13 cellular contexts compared by ENCODE assay signal in genomic region chrX:48466696-48467095, GRCh38. TPM values are rescaled to one million over a fixed set of nuclear protein-coding genes. Genes with fewer than 3 reads are reported as not detected.
DNase-seq lines count a peak whose midpoint lies in the region; ATAC-seq, FAIRE-seq and TF ChIP-seq lines count a peak whose summit lies in the region.
"Had no signal": no experiment of that assay in that cellular context is flagged by ENCODE, and none has a peak within 500 bp of the region (broad histone marks: within the 10 kb centered on the region; RNA-seq: fewer than 3 reads in every experiment).

No MANE protein-coding gene starts in this region.

- no peak for TF ChIP-seq RAD21 in HepG2 (CRISPR knock-in tag; IDR thresholded peaks at IDR 0.05)

- peak overlapping the region; percentile 96 for H3K4me2 ChIP-seq in HepG2 (ENCODE audit: low read depth, low read length)

- H2AFZ ChIP-seq in ACC112 (ENCODE audit: low read length, unreplicated experiment) (no peak overlapping the region), HepG2 (ENCODE audit: low read length) (no peak overlapping the region)

- POLR2A ChIA-PET in HepG2 (lab: Yijun Ruan, JAX), result no interaction called here

- no peaks in the 10 kb centered on the region for H3K27me3 Mint-ChIP-seq in activated T-helper 1 cell treated with anti-CD3 and anti-CD28 coated beads, Interleukin-12 subunit alpha, Interleukin-12 subunit beta, Interleukin-2, Interleukin-4 antibody, amounts not matched to agents 30 ng/mL and 10 ng/mL and 1 ng/mL, durations not matched to agents 14 hours and 24 hours and 36 hours (ENCODE audit: insufficient read depth)

- H3K36me3 Mint-ChIP-seq in activated T-helper 1 cell treated with anti-CD3 and anti-CD28 coated beads, Interleukin-12 subunit alpha, Interleukin-12 subunit beta, Interleukin-2, Interleukin-4 antibody, amounts not matched to agents 30 ng/mL and 10 ng/mL and 1 ng/mL, durations not matched to agents 14 hours and 24 hours and 36 hours (ENCODE audit: low read depth), result peaks cover 35% of the 10 kb centered on the region

- peaks cover 2% of the 10 kb centered on the region; the same call in 1 of the 2 replicates for H4K20me1 ChIP-seq in HepG2 (ENCODE audit: insufficient read depth, low read length)

- H3K9me3 ChIP-seq in HAP-1, result no peaks in the 10 kb centered on the region
- H3K9me3 ChIP-seq in HepG2 (ENCODE audit: low read length), result no peaks in the 10 kb centered on the region
- no peaks in the 10 kb centered on the region for H3K9me3 ChIP-seq in thyroid gland
- H3K9me3 ChIP-seq: breast epithelium, right lobe of liver, SJSA1, tibial artery had no signal

- H3K4me3 ChIP-seq in ACC112 (ENCODE audit: low read depth, low read length) (peak overlapping the region; percentile 87), HAP-1 (peak overlapping the region; percentile 69), HepG2 (replicated peaks in 1 of 3; ENCODE audit: insufficient read depth in 1 of 3, low read depth in 2 of 3, low read length in 3 of 3) (no peak overlapping the region), thyroid gland (replicated peaks in 1 of 3) (no peak overlapping the region)
- H3K4me3 ChIP-seq: right lobe of liver, SJSA1, tibial artery had no signal

- DNase-seq in HAP-1 (ENCODE audit: low spot score in 2 of 2) (peak in 1 of 2 experiments; percentile 68), HepG2 (ENCODE audit: low spot score) (no peak), SIG-M5 treated with dmso at 0.1 percent for 504 hours (lab: John Stamatoyannopoulos, UW; ENCODE audit: unreplicated experiment) (no peak), thyroid gland (no peak), NCI-H1436 (lab: John Stamatoyannopoulos, UW) (no peak)
- DNase-seq in activated T-helper 1 cell treated with anti-CD3 and anti-CD28 coated beads, Interleukin-12 subunit alpha, Interleukin-12 subunit beta, Interleukin-2, Interleukin-4 antibody, amounts not matched to agents 30 ng/mL and 10 ng/mL and 1 ng/mL, durations not matched to agents 14 hours and 24 hours and 36 hours (ENCODE audit: low spot score), result no peak
- DNase-seq: KBM-7, tibial artery had no signal

- in situ Hi-C loops in HAP-1 (cut with MboI; ENCODE audit: low sequenced_read_pairs) (no loop called here), HepG2 (cut with HindIII; ENCODE audit: extremely low pct_ligation_motif_present, low pct_unique_long_range_greater_than_20kb) (no loop called here)

- TF ChIP-seq EP300 in HepG2 (IDR thresholded peaks at IDR 0.05; ENCODE audit: low read depth in 2 of 2, low read length in 2 of 2) (no peak), HepG2 (CRISPR knock-in tag; IDR thresholded peaks at IDR 0.05; ENCODE audit: borderline replicate concordance) (no peak)

- H3K9ac ChIP-seq in HepG2 (ENCODE audit: insufficient read depth, low read depth, low read length), result no peak overlapping the region

- no TSS peak for BruUV-seq in HepG2 (replicated peaks; lab: Mats Ljungman, UMichigan)

- no peaks in the 10 kb centered on the region for H3K9me3 Mint-ChIP-seq in activated T-helper 1 cell treated with anti-CD3 and anti-CD28 coated beads, Interleukin-12 subunit alpha, Interleukin-12 subunit beta, Interleukin-2, Interleukin-4 antibody, amounts not matched to agents 30 ng/mL and 10 ng/mL and 1 ng/mL, durations not matched to agents 14 hours and 24 hours and 36 hours

- H3K36me3 ChIP-seq in ACC112 (ENCODE audit: insufficient read depth, low read length), result no peaks in the 10 kb centered on the region
- peaks cover 47% of the 10 kb centered on the region for H3K36me3 ChIP-seq in HAP-1 (replicated peaks)
- peaks cover 1 to 8% of the 10 kb centered on the region in 2 experiments; a peak in 2 of 5 replicates for H3K36me3 ChIP-seq in HepG2 (replicated peaks in 1 of 2; ENCODE audit: control insufficient read depth in 1 of 2, insufficient read depth in 2 of 2, low read length in 2 of 2)
- H3K36me3 ChIP-seq in thyroid gland, result no peaks in the 10 kb centered on the region
- H3K36me3 ChIP-seq: breast epithelium, right lobe of liver, SJSA1, tibial artery had no signal

- FAIRE-seq in HepG2 (lab: Jason Lieb, UNC), result no peak

- CTCF ChIA-PET in HepG2 (lab: Yijun Ruan, JAX; ENCODE audit: low intra/inter-chr PET ratio, low total read pairs), result no interaction called here

- peak; percentile 33 for TF ChIP-seq CTCF in HepG2 (CRISPR knock-in tag; IDR thresholded peaks at IDR 0.05)
- no peak for TF ChIP-seq CTCF in thyroid gland (IDR thresholded peaks at IDR 0.05)

- TF ChIP-seq POLR2A in HepG2 (IDR thresholded peaks at IDR 0.05; ENCODE audit: insufficient read depth in 1 of 2, low read depth in 2 of 2, low read length in 2 of 2) (no peak), thyroid gland (IDR thresholded peaks at IDR 0.05) (no peak)

- H3K79me2 ChIP-seq in ACC112 (ENCODE audit: control insufficient read depth, insufficient read depth, low read length, unreplicated experiment), result peaks cover 33% of the 10 kb centered on the region
- peaks cover 8% of the 10 kb centered on the region for H3K79me2 ChIP-seq in HepG2 (ENCODE audit: insufficient read depth, low read length)

- H3K27ac ChIP-seq in ACC112 (ENCODE audit: low read depth, low read length) (no peak overlapping the region), HepG2 (ENCODE audit: extremely low read length, insufficient read depth, low read length) (no peak overlapping the region), thyroid gland (no peak overlapping the region)
- H3K27ac ChIP-seq: right lobe of liver, SJSA1, tibial artery had no signal

- intact Hi-C loops in activated T-helper 1 cell treated with anti-CD3 and anti-CD28 coated beads, Interleukin-12 subunit alpha, Interleukin-12 subunit beta, Interleukin-2, Interleukin-4 antibody, amounts not matched to agents 30 ng/mL and 10 ng/mL and 1 ng/mL, durations not matched to agents 14 hours and 24 hours and 36 hours (cut with micrococcal nuclease), result no loop called here
- intact Hi-C loops in HepG2 (cut with micrococcal nuclease; ENCODE audit: unreplicated experiment), result no loop called here
- intact Hi-C loops in thyroid gland (cut with DNase I), result no loop called here

- H3K4me1 ChIP-seq in ACC112 (ENCODE audit: control insufficient read depth, insufficient read depth, low read length, unreplicated experiment) (peaks cover 16% of the 10 kb centered on the region), HAP-1 (peaks cover 5% of the 10 kb centered on the region), HepG2 (ENCODE audit: insufficient read depth, low read length) (peaks cover 51% of the 10 kb centered on the region), thyroid gland (no peaks in the 10 kb centered on the region)
- H3K4me1 ChIP-seq: breast epithelium, right lobe of liver had no signal

- 94% methylated on average over 4 of the region's 10 CpGs for WGBS in HepG2 (ENCODE audit: low lambda C conversion rate)
- WGBS in thyroid gland, 2 donors, result 88 to 100% methylated on average over 3 to 7 of the region's 10 CpGs

- H3K4me3 Mint-ChIP-seq in activated T-helper 1 cell treated with anti-CD3 and anti-CD28 coated beads, Interleukin-12 subunit alpha, Interleukin-12 subunit beta, Interleukin-2, Interleukin-4 antibody, amounts not matched to agents 30 ng/mL and 10 ng/mL and 1 ng/mL, durations not matched to agents 14 hours and 24 hours and 36 hours, result peak overlapping the region; percentile 97

- H3K27me3 ChIP-seq in ACC112 (ENCODE audit: insufficient read depth, low read length), result no peaks in the 10 kb centered on the region
- H3K27me3 ChIP-seq in HAP-1 (ENCODE audit: low read depth), result no peaks in the 10 kb centered on the region
- H3K27me3 ChIP-seq in HepG2 (ENCODE audit: control insufficient read depth in 1 of 2, insufficient read depth in 2 of 2, low read length in 2 of 2), result no peaks in the 10 kb centered on the region; a peak in 1 of 5 replicates
- no peaks in the 10 kb centered on the region for H3K27me3 ChIP-seq in thyroid gland
- H3K27me3 ChIP-seq: right lobe of liver, SJSA1, tibial artery had no signal

- H3K4me1 Mint-ChIP-seq in activated T-helper 1 cell treated with anti-CD3 and anti-CD28 coated beads, Interleukin-12 subunit alpha, Interleukin-12 subunit beta, Interleukin-2, Interleukin-4 antibody, amounts not matched to agents 30 ng/mL and 10 ng/mL and 1 ng/mL, durations not matched to agents 14 hours and 24 hours and 36 hours (ENCODE audit: low read depth), result peaks cover 30% of the 10 kb centered on the region

- ATAC-seq in HepG2 (no peak), HG03520 (IDR thresholded peaks at IDR 0.05; ENCODE audit: unreplicated experiment) (no peak)
- ATAC-seq: right lobe of liver had no signal

- H3K27ac Mint-ChIP-seq in activated T-helper 1 cell treated with anti-CD3 and anti-CD28 coated beads, Interleukin-12 subunit alpha, Interleukin-12 subunit beta, Interleukin-2, Interleukin-4 antibody, amounts not matched to agents 30 ng/mL and 10 ng/mL and 1 ng/mL, durations not matched to agents 14 hours and 24 hours and 36 hours, result peak overlapping the region; percentile 52

RNA-seq across cellular contexts. Expression of gene SLC38A5, which starts 3.4 kb away (rescaled TPM):
- 205 and 206 TPM in 2 replicates for total RNA-seq in activated T-helper 1 cell treated with anti-CD3 and anti-CD28 coated beads, Interleukin-12 subunit alpha, Interleukin-12 subunit beta, Interleukin-2, Interleukin-4 antibody, amounts not matched to agents 30 ng/mL and 10 ng/mL and 1 ng/mL, durations not matched to agents 14 hours and 24 hours and 36 hours
- 22.3 and 46.1 TPM in 2 replicates for total RNA-seq in HepG2 (2016; rRNA removed; fragmentation: Illumina TruSeq; extraction: Trizol)
- total RNA-seq in HepG2 (2016; cell fraction: cytosol; rRNA removed; fragmentation: Illumina TruSeq; extraction: Trizol; ENCODE audit: low read depth), result 13.5 and 14.5 TPM in 2 replicates
- 20.3 and 48.1 TPM in 2 replicates for total RNA-seq in HepG2 (2016; cell fraction: insoluble cytoplasmic fraction; rRNA removed; fragmentation: Illumina TruSeq; extraction: Trizol)
- 23.8 and 29.3 TPM in 2 replicates for total RNA-seq in HepG2 (2016; cell fraction: membrane; rRNA removed; fragmentation: Illumina TruSeq; extraction: Trizol)
- 40.9 and 48.7 TPM in 2 replicates for total RNA-seq in HepG2 (2016; cell fraction: nucleus; rRNA removed; fragmentation: Illumina TruSeq; extraction: Trizol)
- 73.4 and 90.9 TPM in 2 replicates for polyA plus RNA-seq in HepG2 (2011; rRNA removed)
- polyA plus RNA-seq in HepG2 (2011; cell fraction: cytosol; rRNA removed), result 75.4 and 104 TPM in 2 replicates
- polyA plus RNA-seq in HepG2 (2011; cell fraction: nucleus; rRNA removed), result 312 and 314 TPM in 2 replicates
- polyA plus RNA-seq in HepG2 (2012), result 32.8 and 75.3 TPM in 2 replicates
- 16.0 and 18.8 TPM in 2 replicates for polyA plus RNA-seq in HepG2 (2016; cell fraction: cytosol; fragmentation: Illumina TruSeq; extraction: Trizol; ENCODE audit: low read depth)
- polyA plus RNA-seq in HepG2 (2016; cell fraction: insoluble cytoplasmic fraction; fragmentation: Illumina TruSeq; extraction: Trizol; ENCODE audit: low read depth), result 22.1 and 26.8 TPM in 2 replicates
- polyA plus RNA-seq in HepG2 (2016; cell fraction: membrane; fragmentation: Illumina TruSeq; extraction: Trizol; ENCODE audit: low read depth), result 22.3 and 26.2 TPM in 2 replicates
- 112 and 114 TPM in 2 replicates for polyA plus RNA-seq in HepG2 (2016; cell fraction: nucleus; fragmentation: Illumina TruSeq; extraction: Trizol; ENCODE audit: insufficient read depth, low read depth)
- polyA minus RNA-seq in HepG2 (2011; rRNA and poly(A)+ RNA removed; ENCODE audit: low replicate concordance), result 224 and 1,094 TPM in 2 replicates
- polyA minus RNA-seq in HepG2 (2011; cell fraction: cytosol; rRNA and poly(A)+ RNA removed), result 41.8 and 53.3 TPM in 2 replicates
- polyA minus RNA-seq in HepG2 (2011; cell fraction: nucleus; rRNA and poly(A)+ RNA removed), result 19.8 and 22.1 TPM in 2 replicates
- total RNA-seq in thyroid gland, result 10 to 100 TPM in 3 of 4 donors, 1 to 10 TPM in 1; 9.9 to 76.8 (median 40.1) TPM

RNA-seq across cellular contexts. Expression of gene FTSJ1, which starts 9.3 kb away (rescaled TPM):
- total RNA-seq in activated T-helper 1 cell treated with anti-CD3 and anti-CD28 coated beads, Interleukin-12 subunit alpha, Interleukin-12 subunit beta, Interleukin-2, Interleukin-4 antibody, amounts not matched to agents 30 ng/mL and 10 ng/mL and 1 ng/mL, durations not matched to agents 14 hours and 24 hours and 36 hours, result 96.2 and 103 TPM in 2 replicates
- total RNA-seq in HepG2 (2016; rRNA removed; fragmentation: Illumina TruSeq; extraction: Trizol), result 37.9 and 40.1 TPM in 2 replicates
- total RNA-seq in HepG2 (2016; cell fraction: cytosol; rRNA removed; fragmentation: Illumina TruSeq; extraction: Trizol; ENCODE audit: low read depth), result 14.5 and 21.0 TPM in 2 replicates
- total RNA-seq in HepG2 (2016; cell fraction: insoluble cytoplasmic fraction; rRNA removed; fragmentation: Illumina TruSeq; extraction: Trizol), result 38.2 and 38.5 TPM in 2 replicates
- total RNA-seq in HepG2 (2016; cell fraction: membrane; rRNA removed; fragmentation: Illumina TruSeq; extraction: Trizol), result 28.7 and 33.6 TPM in 2 replicates
- total RNA-seq in HepG2 (2016; cell fraction: nucleus; rRNA removed; fragmentation: Illumina TruSeq; extraction: Trizol), result 21.1 and 25.4 TPM in 2 replicates
- 29.2 and 30.3 TPM in 2 replicates for polyA plus RNA-seq in HepG2 (2011; rRNA removed)
- 21.3 and 28.2 TPM in 2 replicates for polyA plus RNA-seq in HepG2 (2011; cell fraction: cytosol; rRNA removed)
- 49.1 and 64.2 TPM in 2 replicates for polyA plus RNA-seq in HepG2 (2011; cell fraction: nucleus; rRNA removed)
- 19.2 and 29.3 TPM in 2 replicates for polyA plus RNA-seq in HepG2 (2012)
- 16.8 and 24.9 TPM in 2 replicates for polyA plus RNA-seq in HepG2 (2016; cell fraction: cytosol; fragmentation: Illumina TruSeq; extraction: Trizol; ENCODE audit: low read depth)
- polyA plus RNA-seq in HepG2 (2016; cell fraction: insoluble cytoplasmic fraction; fragmentation: Illumina TruSeq; extraction: Trizol; ENCODE audit: low read depth), result 45.2 and 50.6 TPM in 2 replicates
- 26.8 and 36.1 TPM in 2 replicates for polyA plus RNA-seq in HepG2 (2016; cell fraction: membrane; fragmentation: Illumina TruSeq; extraction: Trizol; ENCODE audit: low read depth)
- 56.7 and 58.6 TPM in 2 replicates for polyA plus RNA-seq in HepG2 (2016; cell fraction: nucleus; fragmentation: Illumina TruSeq; extraction: Trizol; ENCODE audit: insufficient read depth, low read depth)
- polyA minus RNA-seq in HepG2 (2011; rRNA and poly(A)+ RNA removed; ENCODE audit: low replicate concordance), result 31.0 and 108 TPM in 2 replicates
- polyA minus RNA-seq in HepG2 (2011; cell fraction: cytosol; rRNA and poly(A)+ RNA removed), result 9.3 and 14.7 TPM in 2 replicates
- 14.7 and 15.6 TPM in 2 replicates for polyA minus RNA-seq in HepG2 (2011; cell fraction: nucleus; rRNA and poly(A)+ RNA removed)
- total RNA-seq in thyroid gland, result 10 to 100 TPM; 45.9 to 64.9 (median 62.5) TPM

RNA-seq across cellular contexts. Expression of gene PORCN, which starts 42.1 kb away (rescaled TPM):
- total RNA-seq in activated T-helper 1 cell treated with anti-CD3 and anti-CD28 coated beads, Interleukin-12 subunit alpha, Interleukin-12 subunit beta, Interleukin-2, Interleukin-4 antibody, amounts not matched to agents 30 ng/mL and 10 ng/mL and 1 ng/mL, durations not matched to agents 14 hours and 24 hours and 36 hours, result 13.6 and 15.1 TPM in 2 replicates
- total RNA-seq in HepG2 (2016; rRNA removed; fragmentation: Illumina TruSeq; extraction: Trizol), result 2.6 and 3.9 TPM in 2 replicates
- 2.7 and 3.7 TPM in 2 replicates for total RNA-seq in HepG2 (2016; cell fraction: cytosol; rRNA removed; fragmentation: Illumina TruSeq; extraction: Trizol; ENCODE audit: low read depth)
- 1.7 and 3.0 TPM in 2 replicates for total RNA-seq in HepG2 (2016; cell fraction: insoluble cytoplasmic fraction; rRNA removed; fragmentation: Illumina TruSeq; extraction: Trizol)
- total RNA-seq in HepG2 (2016; cell fraction: membrane; rRNA removed; fragmentation: Illumina TruSeq; extraction: Trizol), result 4.4 and 5.2 TPM in 2 replicates
- 1.9 and 2.5 TPM in 2 replicates for total RNA-seq in HepG2 (2016; cell fraction: nucleus; rRNA removed; fragmentation: Illumina TruSeq; extraction: Trizol)
- 5.8 and 6.0 TPM in 2 replicates for polyA plus RNA-seq in HepG2 (2011; rRNA removed)
- 4.1 and 6.5 TPM in 2 replicates for polyA plus RNA-seq in HepG2 (2011; cell fraction: cytosol; rRNA removed)
- 19.8 and 20.1 TPM in 2 replicates for polyA plus RNA-seq in HepG2 (2011; cell fraction: nucleus; rRNA removed)
- 2.3 and 3.6 TPM in 2 replicates for polyA plus RNA-seq in HepG2 (2012)
- polyA plus RNA-seq in HepG2 (2016; cell fraction: cytosol; fragmentation: Illumina TruSeq; extraction: Trizol; ENCODE audit: low read depth), result 3.8 and 3.9 TPM in 2 replicates
- 2.5 and 3.3 TPM in 2 replicates for polyA plus RNA-seq in HepG2 (2016; cell fraction: insoluble cytoplasmic fraction; fragmentation: Illumina TruSeq; extraction: Trizol; ENCODE audit: low read depth)
- polyA plus RNA-seq in HepG2 (2016; cell fraction: membrane; fragmentation: Illumina TruSeq; extraction: Trizol; ENCODE audit: low read depth), result 4.6 and 5.1 TPM in 2 replicates
- polyA plus RNA-seq in HepG2 (2016; cell fraction: nucleus; fragmentation: Illumina TruSeq; extraction: Trizol; ENCODE audit: insufficient read depth, low read depth), result 5.0 and 5.7 TPM in 2 replicates
- 16.7 and 23.7 TPM in 2 replicates for polyA minus RNA-seq in HepG2 (2011; rRNA and poly(A)+ RNA removed; ENCODE audit: low replicate concordance)
- 1.7 and 2.0 TPM in 2 replicates for polyA minus RNA-seq in HepG2 (2011; cell fraction: cytosol; rRNA and poly(A)+ RNA removed)
- polyA minus RNA-seq in HepG2 (2011; cell fraction: nucleus; rRNA and poly(A)+ RNA removed), result 4.2 and 5.1 TPM in 2 replicates
- 10 to 100 TPM; 14.5 to 36.4 (median 21.4) TPM for total RNA-seq in thyroid gland

RNA-seq across cellular contexts. Expression of gene EBP, which starts 54.9 kb away (rescaled TPM):
- 164 and 178 TPM in 2 replicates for total RNA-seq in activated T-helper 1 cell treated with anti-CD3 and anti-CD28 coated beads, Interleukin-12 subunit alpha, Interleukin-12 subunit beta, Interleukin-2, Interleukin-4 antibody, amounts not matched to agents 30 ng/mL and 10 ng/mL and 1 ng/mL, durations not matched to agents 14 hours and 24 hours and 36 hours
- total RNA-seq in HepG2 (2016; rRNA removed; fragmentation: Illumina TruSeq; extraction: Trizol) (162 and 260 TPM in 2 replicates), thyroid gland (10 to 100 TPM; 11.0 to 43.5 (median 35.5) TPM)
- total RNA-seq in HepG2 (2016; cell fraction: cytosol; rRNA removed; fragmentation: Illumina TruSeq; extraction: Trizol; ENCODE audit: low read depth), result 147 and 171 TPM in 2 replicates
- 146 and 274 TPM in 2 replicates for total RNA-seq in HepG2 (2016; cell fraction: insoluble cytoplasmic fraction; rRNA removed; fragmentation: Illumina TruSeq; extraction: Trizol)
- total RNA-seq in HepG2 (2016; cell fraction: membrane; rRNA removed; fragmentation: Illumina TruSeq; extraction: Trizol), result 149 and 167 TPM in 2 replicates
- total RNA-seq in HepG2 (2016; cell fraction: nucleus; rRNA removed; fragmentation: Illumina TruSeq; extraction: Trizol), result 182 and 206 TPM in 2 replicates
- polyA plus RNA-seq in HepG2 (2011; rRNA removed), result 106 and 162 TPM in 2 replicates
- 168 and 176 TPM in 2 replicates for polyA plus RNA-seq in HepG2 (2011; cell fraction: cytosol; rRNA removed)
- polyA plus RNA-seq in HepG2 (2011; cell fraction: nucleus; rRNA removed), result 94.7 and 111 TPM in 2 replicates
- polyA plus RNA-seq in HepG2 (2012), result 122 and 141 TPM in 2 replicates
- 138 and 157 TPM in 2 replicates for polyA plus RNA-seq in HepG2 (2016; cell fraction: cytosol; fragmentation: Illumina TruSeq; extraction: Trizol; ENCODE audit: low read depth)
- 129 and 142 TPM in 2 replicates for polyA plus RNA-seq in HepG2 (2016; cell fraction: insoluble cytoplasmic fraction; fragmentation: Illumina TruSeq; extraction: Trizol; ENCODE audit: low read depth)
- 117 and 128 TPM in 2 replicates for polyA plus RNA-seq in HepG2 (2016; cell fraction: membrane; fragmentation: Illumina TruSeq; extraction: Trizol; ENCODE audit: low read depth)
- 318 and 347 TPM in 2 replicates for polyA plus RNA-seq in HepG2 (2016; cell fraction: nucleus; fragmentation: Illumina TruSeq; extraction: Trizol; ENCODE audit: insufficient read depth, low read depth)
- 268 and 948 TPM in 2 replicates for polyA minus RNA-seq in HepG2 (2011; rRNA and poly(A)+ RNA removed; ENCODE audit: low replicate concordance)
- polyA minus RNA-seq in HepG2 (2011; cell fraction: cytosol; rRNA and poly(A)+ RNA removed), result 59.2 and 70.4 TPM in 2 replicates
- 25.6 and 30.3 TPM in 2 replicates for polyA minus RNA-seq in HepG2 (2011; cell fraction: nucleus; rRNA and poly(A)+ RNA removed)

RNA-seq across cellular contexts. Expression of gene SSX4B, which starts 54.9 kb away (rescaled TPM):
- total RNA-seq in activated T-helper 1 cell treated with anti-CD3 and anti-CD28 coated beads, Interleukin-12 subunit alpha, Interleukin-12 subunit beta, Interleukin-2, Interleukin-4 antibody, amounts not matched to agents 30 ng/mL and 10 ng/mL and 1 ng/mL, durations not matched to agents 14 hours and 24 hours and 36 hours, result not detected in 2 replicates
- total RNA-seq in HepG2 (2016; rRNA removed; fragmentation: Illumina TruSeq; extraction: Trizol) (not detected in 2 replicates), thyroid gland (not detected)
- not detected in 2 replicates for total RNA-seq in HepG2 (2016; cell fraction: cytosol; rRNA removed; fragmentation: Illumina TruSeq; extraction: Trizol; ENCODE audit: low read depth)
- total RNA-seq in HepG2 (2016; cell fraction: insoluble cytoplasmic fraction; rRNA removed; fragmentation: Illumina TruSeq; extraction: Trizol), result not detected in 2 replicates
- not detected in 2 replicates for total RNA-seq in HepG2 (2016; cell fraction: membrane; rRNA removed; fragmentation: Illumina TruSeq; extraction: Trizol)
- total RNA-seq in HepG2 (2016; cell fraction: nucleus; rRNA removed; fragmentation: Illumina TruSeq; extraction: Trizol), result not detected in 2 replicates
- not detected in 2 replicates for polyA plus RNA-seq in HepG2 (2011; rRNA removed)
- not detected in 2 replicates for polyA plus RNA-seq in HepG2 (2011; cell fraction: cytosol; rRNA removed)
- polyA plus RNA-seq in HepG2 (2011; cell fraction: nucleus; rRNA removed), result not detected in 2 replicates
- polyA plus RNA-seq in HepG2 (2012), result not detected in 2 replicates
- polyA plus RNA-seq in HepG2 (2016; cell fraction: cytosol; fragmentation: Illumina TruSeq; extraction: Trizol; ENCODE audit: low read depth), result not detected in 2 replicates
- polyA plus RNA-seq in HepG2 (2016; cell fraction: insoluble cytoplasmic fraction; fragmentation: Illumina TruSeq; extraction: Trizol; ENCODE audit: low read depth), result not detected in 2 replicates
- polyA plus RNA-seq in HepG2 (2016; cell fraction: membrane; fragmentation: Illumina TruSeq; extraction: Trizol; ENCODE audit: low read depth), result not detected in 2 replicates
- polyA plus RNA-seq in HepG2 (2016; cell fraction: nucleus; fragmentation: Illumina TruSeq; extraction: Trizol; ENCODE audit: insufficient read depth, low read depth), result not detected in 2 replicates
- not detected in 2 replicates for polyA minus RNA-seq in HepG2 (2011; rRNA and poly(A)+ RNA removed; ENCODE audit: low replicate concordance)
- polyA minus RNA-seq in HepG2 (2011; cell fraction: cytosol; rRNA and poly(A)+ RNA removed), result not detected in 2 replicates
- polyA minus RNA-seq in HepG2 (2011; cell fraction: nucleus; rRNA and poly(A)+ RNA removed), result not detected in 2 replicates
- total RNA-seq: breast epithelium, right lobe of liver had no signal

Comparison
In these comparisons a context has a peak if more than half of its experiments do, and no peak if none do; other contexts are left out.
1. H3K4me3 ChIP-seq: peak in ACC112 (single experiment) and HAP-1 (single experiment); none in HepG2 (0 of 3) and thyroid gland (0 of 3).